Comparison of ENCODE assay signal across 13 cellular contexts in genomic region chr2:69138247-69138754, GRCh38.
DNase-seq lines count a peak whose midpoint lies in the region; ATAC-seq, FAIRE-seq and TF ChIP-seq lines count a peak whose summit lies in the region.
"Had no signal": no experiment of that assay in that cellular context is flagged by ENCODE, and none has a peak within 500 bp of the region (broad histone marks: within the 10 kb centered on the region; RNA-seq: fewer than 3 reads in every experiment).

No MANE protein-coding gene starts in this region.

- no peaks in the 10 kb centered on the region for H3K9me3 Mint-ChIP-seq in neural progenitor cell
- H3K9me3 Mint-ChIP-seq: activated CD8-positive, alpha-beta T cell treated with anti-CD3 and anti-CD28 coated beads for 36 hours; brain; neural crest cell had no signal

- H3K27me3 ChIP-seq in bronchial epithelial cell (ENCODE audit: control insufficient read depth, insufficient read depth, low read length) (no peaks in the 10 kb centered on the region), neural progenitor cell (no peaks in the 10 kb centered on the region)

- ATAC-seq in HG02642 (IDR thresholded peaks at IDR 0.05; ENCODE audit: poor library complexity, unreplicated experiment) = no peak
- no peak for ATAC-seq in HG02678 (IDR thresholded peaks at IDR 0.05; ENCODE audit: unreplicated experiment)
- ATAC-seq: activated CD8-positive, alpha-beta T cell treated with anti-CD3 and anti-CD28 coated beads for 36 hours had no signal

- FAIRE-seq in bronchial epithelial cell (lab: Jason Lieb, UNC) = no peak

- H4K20me1 ChIP-seq in neural progenitor cell (ENCODE audit: low read depth) = no peaks in the 10 kb centered on the region

- H3K27ac Mint-ChIP-seq in neural progenitor cell = no peak overlapping the region
- H3K27ac Mint-ChIP-seq: activated CD8-positive, alpha-beta T cell treated with anti-CD3 and anti-CD28 coated beads for 36 hours; B cell had no signal

- H3K36me3 Mint-ChIP-seq in neural progenitor cell = peaks cover 15% of the 10 kb centered on the region

- peaks cover 5% of the 10 kb centered on the region for H3K4me1 ChIP-seq in neural progenitor cell

- H3K27me3 Mint-ChIP-seq in neural progenitor cell (ENCODE audit: insufficient read depth, low read depth) = no peaks in the 10 kb centered on the region
- H3K27me3 Mint-ChIP-seq: brain had no signal

- H3K4me1 Mint-ChIP-seq in neural progenitor cell = no peaks in the 10 kb centered on the region
- H3K4me1 Mint-ChIP-seq: B cell, neural crest cell had no signal

- no peaks in the 10 kb centered on the region for H3K9me3 ChIP-seq in neural progenitor cell (ENCODE audit: low read depth)

- H3F3A ChIP-seq in neural progenitor cell (ENCODE audit: low read depth) = no peaks in the 10 kb centered on the region

- H3K4me3 Mint-ChIP-seq in neural progenitor cell = no peak overlapping the region
- H3K4me3 Mint-ChIP-seq: activated CD8-positive, alpha-beta T cell treated with anti-CD3 and anti-CD28 coated beads for 36 hours; B cell; brain; neural crest cell had no signal

- H3K9ac ChIP-seq in neural progenitor cell = no peak overlapping the region

- no peak overlapping the region for H3K4me2 ChIP-seq in neural progenitor cell

- H3K27ac ChIP-seq in neural progenitor cell = no peak overlapping the region

- in situ Hi-C loops in ACHN (cut with HindIII; ENCODE audit: low pct_ligation_motif_present, low pct_unique_long_range_greater_than_20kb, low sequenced_read_pairs) = no loop called here

- H3K4me3 ChIP-seq in LNCaP clone FGC (ENCODE audit: low read depth, low read length) (no peak overlapping the region), bronchial epithelial cell (ENCODE audit: low read depth, low read length) (no peak overlapping the region), neural progenitor cell (no peak overlapping the region)

- H2AFZ ChIP-seq in neural progenitor cell (replicated peaks) = no peak overlapping the region

- TF ChIP-seq CTCF in LNCaP clone FGC (IDR thresholded peaks at IDR 0.05; ENCODE audit: control insufficient read depth, extremely low read depth, insufficient read depth) = no peak
- TF ChIP-seq CTCF in bronchial epithelial cell (IDR thresholded peaks at IDR 0.05; ENCODE audit: insufficient read depth, low read length, severe bottlenecking) = no peak
- no peak for TF ChIP-seq CTCF in neural progenitor cell (IDR thresholded peaks at IDR 0.05)

- no peaks in the 10 kb centered on the region for H3K79me2 ChIP-seq in neural progenitor cell (ENCODE audit: low read depth)

- DNase-seq in ACHN (peak; percentile 90), LNCaP clone FGC (ENCODE audit: low read depth) (peak; percentile 70), bronchial epithelial cell (ENCODE audit: low read depth) (peak; percentile 78), kidney tubule cell (ENCODE audit: low spot score) (peak; percentile 81), neural progenitor cell (ENCODE audit: low spot score) (no peak), SHP77 (lab: John Stamatoyannopoulos, UW) (no peak)
- DNase-seq: activated CD8-positive, alpha-beta T cell treated with anti-CD3 and anti-CD28 coated beads for 36 hours; NCI-H1417 had no signal

- H3K36me3 ChIP-seq in bronchial epithelial cell (ENCODE audit: control insufficient read depth, insufficient read depth, low read length) (no peaks in the 10 kb centered on the region), neural progenitor cell (no peaks in the 10 kb centered on the region)

Comparison
In these comparisons a context has a peak if more than half of its experiments do, and no peak if none do; other contexts are left out.
1. DNase-seq: peak in ACHN (single experiment), LNCaP clone FGC (single experiment), bronchial epithelial cell (single experiment) and kidney tubule cell (single experiment); none in neural progenitor cell (single experiment) and SHP77 (0 of 2).